ENCODE assay signal across 9 cellular contexts in the genomic region with DNA sequence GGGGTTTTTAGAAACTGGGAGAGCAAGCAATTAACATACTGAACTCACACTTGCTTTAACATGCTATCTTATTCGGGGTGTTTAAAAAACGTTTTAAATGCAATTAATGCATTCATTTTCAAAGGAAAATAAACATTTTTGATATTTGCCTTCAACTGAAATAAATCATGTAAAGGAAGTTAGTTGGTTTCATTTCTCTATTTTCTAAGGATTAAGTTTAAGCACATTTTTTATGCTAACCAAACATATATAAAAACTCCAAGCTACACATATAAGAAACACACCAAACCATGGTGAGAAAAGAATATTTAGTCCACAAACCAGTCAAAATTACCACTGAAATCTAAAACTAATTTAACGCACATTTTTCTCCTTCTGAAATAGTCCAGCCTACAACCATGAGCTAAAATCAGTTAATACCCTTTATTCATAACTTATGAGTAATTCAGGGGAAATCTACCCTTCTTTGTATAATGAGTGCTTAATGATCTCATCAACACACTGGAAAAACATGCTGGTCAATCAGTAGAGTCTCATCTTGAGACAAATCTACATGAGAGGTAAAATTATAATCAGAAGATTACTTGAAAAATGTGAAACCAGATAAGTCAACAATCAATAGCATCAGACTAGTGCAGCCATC. TPM values are rescaled to one million over a fixed set of nuclear protein-coding genes. Genes with fewer than 3 reads are reported as not detected.
DNase-seq lines count a peak whose midpoint lies in the region; ATAC-seq and TF ChIP-seq lines count a peak whose summit lies in the region.
"Had no signal": no experiment of that assay in that cellular context is flagged by ENCODE, and none has a peak within 500 bp of the region (broad histone marks: within the 10 kb centered on the region; RNA-seq: fewer than 3 reads in every experiment).

No MANE protein-coding gene starts in this region.

- peak; percentile 44 for ATAC-seq in GM21390 (IDR thresholded peaks at IDR 0.05; ENCODE audit: unreplicated experiment)
- no peak for ATAC-seq in GM18498 (IDR thresholded peaks at IDR 0.05; ENCODE audit: unreplicated experiment)
- ATAC-seq in upper lobe of left lung (ENCODE audit: low FRiP score in 2 of 2) = no peak

- no peak for TF ChIP-seq EP300 in upper lobe of left lung (IDR thresholded peaks at IDR 0.05)

- TF ChIP-seq POLR2A in upper lobe of left lung (IDR thresholded peaks at IDR 0.05) = no peak

- H3K27me3 ChIP-seq in DOHH2 (ENCODE audit: control insufficient read depth, low read length) (no peaks in the 10 kb centered on the region), Loucy (ENCODE audit: insufficient read depth, low read length, poor library complexity, severe bottlenecking) (no peaks in the 10 kb centered on the region), fibroblast of lung (ENCODE audit: control insufficient read depth, insufficient read depth, low read length) (no peaks in the 10 kb centered on the region), upper lobe of left lung (no peaks in the 10 kb centered on the region)

- H4K20me1 ChIP-seq in DOHH2 (ENCODE audit: control insufficient read depth, insufficient read depth, low read depth, low read length) (peaks cover 44% of the 10 kb centered on the region), Loucy (ENCODE audit: insufficient read depth, low read length, poor library complexity, severe bottlenecking) (peaks cover 95% of the 10 kb centered on the region), fibroblast of lung (ENCODE audit: control insufficient read depth, extremely low read depth, insufficient read depth, low read length) (peaks cover 4% of the 10 kb centered on the region)

- H3K4me3 ChIP-seq in DOHH2 (ENCODE audit: low read length) (peak overlapping the region; percentile 67), Loucy (ENCODE audit: low read length, poor library complexity, severe bottlenecking) (peak overlapping the region; percentile 40), fibroblast of lung (replicated peaks in 1 of 4; ENCODE audit: control extremely low read depth in 1 of 4, insufficient read depth in 1 of 4, low read depth in 3 of 4, low read length in 4 of 4) (peak overlapping the region in 1 of 4 experiments; percentile 2), upper lobe of left lung (no peak overlapping the region)

- peak overlapping the region; percentile 45 for H3K9ac ChIP-seq in Loucy (ENCODE audit: low read depth, low read length, poor library complexity, severe bottlenecking)
- no peak overlapping the region for H3K9ac ChIP-seq in fibroblast of lung (ENCODE audit: insufficient read depth, low read length)

- DNase-seq in fibroblast of lung (ENCODE audit: low read depth in 2 of 2) (no peak), NCI-H1105 (lab: John Stamatoyannopoulos, UW) (no peak), DMS114 treated with DMSO at 0.1 percent for 48 hours (lab: John Stamatoyannopoulos, UW; ENCODE audit: unreplicated experiment) (no peak), upper lobe of left lung (no peak)
- DNase-seq: NCI-H1436 had no signal

- peak overlapping the region; percentile 86 for H3K4me2 ChIP-seq in DOHH2 (ENCODE audit: low read length)
- H3K4me2 ChIP-seq in Loucy (ENCODE audit: low read depth, low read length, poor library complexity, severe bottlenecking) = peak overlapping the region; percentile 64
- peak overlapping the region; percentile 40 for H3K4me2 ChIP-seq in fibroblast of lung (ENCODE audit: extremely low read depth, insufficient read depth, low read length)

- H3K36me3 ChIP-seq in DOHH2 (ENCODE audit: control insufficient read depth, low read length) = peaks cover 39% of the 10 kb centered on the region
- H3K36me3 ChIP-seq in Loucy (ENCODE audit: insufficient read depth, low read length) = no peaks in the 10 kb centered on the region
- no peaks in the 10 kb centered on the region for H3K36me3 ChIP-seq in fibroblast of lung (ENCODE audit: control insufficient read depth, insufficient read depth, low read length)
- H3K36me3 ChIP-seq in upper lobe of left lung = no peaks in the 10 kb centered on the region

- H3K9me2 ChIP-seq in DOHH2 (replicated peaks; ENCODE audit: control insufficient read depth, low read length) (no peaks in the 10 kb centered on the region), Loucy (replicated peaks; ENCODE audit: low read depth, low read length) (no peaks in the 10 kb centered on the region)

- 44 to 46% methylated on average over 3 of the region's 3 CpGs for WGBS in upper lobe of left lung, 2 donors

- H3F3A ChIP-seq in DOHH2 (ENCODE audit: control insufficient read depth, insufficient read depth) (peaks cover 35% of the 10 kb centered on the region), Loucy (ENCODE audit: low read depth) (no peaks in the 10 kb centered on the region)

- H3K9me3 ChIP-seq in DOHH2 (ENCODE audit: control insufficient read depth, insufficient read depth, low read length) (no peaks in the 10 kb centered on the region), Loucy (ENCODE audit: insufficient read depth, low read depth, low read length) (no peaks in the 10 kb centered on the region), fibroblast of lung (ENCODE audit: control insufficient read depth, insufficient read depth, low read depth, low read length) (no peaks in the 10 kb centered on the region), upper lobe of left lung (no peaks in the 10 kb centered on the region)

- H3K4me1 ChIP-seq in DOHH2 (ENCODE audit: control insufficient read depth, low read length) = peaks cover 90% of the 10 kb centered on the region
- H3K4me1 ChIP-seq in Loucy (ENCODE audit: insufficient read depth, low read length, poor library complexity, severe bottlenecking) = peaks cover 54% of the 10 kb centered on the region
- H3K4me1 ChIP-seq in fibroblast of lung (ENCODE audit: control insufficient read depth, extremely low read depth, insufficient read depth, low read length) = peaks cover 2% of the 10 kb centered on the region
- peaks cover 48 to 76% (median 55%) of the 10 kb centered on the region in 4 donors for H3K4me1 ChIP-seq in upper lobe of left lung

- H2AFZ ChIP-seq in Loucy (ENCODE audit: low read length) (no peak overlapping the region), fibroblast of lung (ENCODE audit: low read length) (no peak overlapping the region)

- H3K27ac ChIP-seq in DOHH2 (ENCODE audit: low read depth, low read length) (peak overlapping the region; percentile 88), fibroblast of lung (ENCODE audit: insufficient read depth, low read length) (no peak overlapping the region), upper lobe of left lung (peak overlapping the region in 1 of 4 donors; percentile 18)

- TF ChIP-seq CTCF in DOHH2 (IDR thresholded peaks at IDR 0.05; ENCODE audit: low read depth, low read length, poor library complexity, severe bottlenecking) (no peak), Loucy (conservative IDR thresholded peaks at IDR 0.05; ENCODE audit: low read length) (no peak), fibroblast of lung (conservative IDR thresholded peaks at IDR 0.05 in 1 of 2, IDR thresholded peaks at IDR 0.05 in 1 of 2; ENCODE audit: low read depth in 1 of 2, low read length in 2 of 2) (no peak), upper lobe of left lung (IDR thresholded peaks at IDR 0.05) (no peak)

- peaks cover 100% of the 10 kb centered on the region for H3K79me2 ChIP-seq in DOHH2 (ENCODE audit: control insufficient read depth, low read length)
- H3K79me2 ChIP-seq in Loucy (ENCODE audit: insufficient read depth, low read length) = peaks cover 100% of the 10 kb centered on the region
- H3K79me2 ChIP-seq in fibroblast of lung (ENCODE audit: control insufficient read depth, insufficient read depth, low read length) = peaks cover 97% of the 10 kb centered on the region

RNA-seq across cellular contexts. Expression of gene FBXO11, which starts 8.1 kb away (rescaled TPM):
- total RNA-seq in fibroblast of lung (61.4 and 81.6 TPM in 2 replicates), upper lobe of left lung (10 to 100 TPM; 30.5 to 99.2 (median 60.0) TPM)
- polyA plus RNA-seq in fibroblast of lung = 33.3 and 37.7 TPM in 2 replicates
- polyA plus RNA-seq in fibroblast of lung (2012) = 30.5 and 37.0 TPM in 2 replicates
- polyA minus RNA-seq in fibroblast of lung (ENCODE audit: low replicate concordance) = 79.1 and 125 TPM in 2 replicates

Comparison
In these comparisons a context has a peak if more than half of its experiments do, and no peak if none do; other contexts are left out.
1. H3K4me3 ChIP-seq: peak in DOHH2 (single experiment) and Loucy (single experiment); none in upper lobe of left lung (0 of 4).
2. Peak in every context shown above with its lines, with median percentiles within 50 percentile points of each other: H3K4me2 ChIP-seq.